Comparison of ENCODE assay signal across 1 cellular context in genomic region chr9:127833555-127833954, GRCh38.
TF ChIP-seq lines count a peak whose summit lies in the region.

No MANE protein-coding gene starts in this region.

TF ChIP-seq in liver, 16 proteins besides CTCF, POLR2A, EP300 and RAD21:
- no peak for TF ChIP-seq GABPA (IDR thresholded peaks at IDR 0.05 in 1 of 2, conservative IDR thresholded peaks at IDR 0.05 in 1 of 2)
- peak; percentile 10 for TF ChIP-seq SP1 (IDR thresholded peaks at IDR 0.05)
